In the genomic region with DNA sequence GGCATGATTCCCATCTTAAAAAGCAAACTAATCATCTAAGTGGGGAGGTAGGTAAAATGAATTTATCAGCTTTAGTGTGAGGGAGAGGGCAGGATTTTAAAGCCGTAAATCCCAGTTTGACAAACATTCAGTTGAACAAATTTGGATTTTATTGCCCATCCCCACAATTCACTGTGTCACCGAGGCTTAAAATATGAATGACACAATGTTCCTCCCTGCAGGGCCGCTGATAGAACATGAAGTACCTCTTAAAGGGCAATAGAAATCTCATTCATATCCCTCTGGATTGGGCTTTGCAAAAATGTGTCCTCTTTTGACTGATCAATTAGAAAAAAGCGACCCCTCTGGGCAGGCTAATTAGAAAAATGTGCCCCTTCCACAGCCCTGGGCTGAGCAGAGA, we compare ENCODE assay signal across 1 cellular context.
TF ChIP-seq lines count a peak whose summit lies in the region.

No MANE protein-coding gene starts in this region.

TF ChIP-seq in WTC11, 78 proteins besides CTCF, POLR2A, EP300 and RAD21 (continued from another document):
- TF ChIP-seq, protein P1, sequence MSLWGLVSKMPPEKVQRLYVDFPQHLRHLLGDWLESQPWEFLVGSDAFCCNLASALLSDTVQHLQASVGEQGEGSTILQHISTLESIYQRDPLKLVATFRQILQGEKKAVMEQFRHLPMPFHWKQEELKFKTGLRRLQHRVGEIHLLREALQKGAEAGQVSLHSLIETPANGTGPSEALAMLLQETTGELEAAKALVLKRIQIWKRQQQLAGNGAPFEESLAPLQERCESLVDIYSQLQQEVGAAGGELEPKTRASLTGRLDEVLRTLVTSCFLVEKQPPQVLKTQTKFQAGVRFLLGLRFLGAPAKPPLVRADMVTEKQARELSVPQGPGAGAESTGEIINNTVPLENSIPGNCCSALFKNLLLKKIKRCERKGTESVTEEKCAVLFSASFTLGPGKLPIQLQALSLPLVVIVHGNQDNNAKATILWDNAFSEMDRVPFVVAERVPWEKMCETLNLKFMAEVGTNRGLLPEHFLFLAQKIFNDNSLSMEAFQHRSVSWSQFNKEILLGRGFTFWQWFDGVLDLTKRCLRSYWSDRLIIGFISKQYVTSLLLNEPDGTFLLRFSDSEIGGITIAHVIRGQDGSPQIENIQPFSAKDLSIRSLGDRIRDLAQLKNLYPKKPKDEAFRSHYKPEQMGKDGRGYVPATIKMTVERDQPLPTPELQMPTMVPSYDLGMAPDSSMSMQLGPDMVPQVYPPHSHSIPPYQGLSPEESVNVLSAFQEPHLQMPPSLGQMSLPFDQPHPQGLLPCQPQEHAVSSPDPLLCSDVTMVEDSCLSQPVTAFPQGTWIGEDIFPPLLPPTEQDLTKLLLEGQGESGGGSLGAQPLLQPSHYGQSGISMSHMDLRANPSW (CRISPR knock-in tag; conservative IDR thresholded peaks at IDR 0.05; ENCODE audit: low read depth), result no peak
- TF ChIP-seq, protein P2, sequence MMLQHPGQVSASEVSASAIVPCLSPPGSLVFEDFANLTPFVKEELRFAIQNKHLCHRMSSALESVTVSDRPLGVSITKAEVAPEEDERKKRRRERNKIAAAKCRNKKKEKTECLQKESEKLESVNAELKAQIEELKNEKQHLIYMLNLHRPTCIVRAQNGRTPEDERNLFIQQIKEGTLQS (CRISPR knock-in tag; conservative IDR thresholded peaks at IDR 0.05), result no peak
- TF ChIP-seq FOXP4 (CRISPR knock-in tag; IDR thresholded peaks at IDR 0.05), result no peak
- TF ChIP-seq ZNF121 (CRISPR knock-in tag; IDR thresholded peaks at IDR 0.05), result no peak
- no peak for TF ChIP-seq MXD4 (CRISPR knock-in tag; IDR thresholded peaks at IDR 0.05; ENCODE audit: borderline replicate concordance)
- TF ChIP-seq ERG (CRISPR knock-in tag; IDR thresholded peaks at IDR 0.05), result no peak
- TF ChIP-seq ZNF263 (CRISPR knock-in tag; IDR thresholded peaks at IDR 0.05; ENCODE audit: low read depth), result no peak
- no peak for TF ChIP-seq MLX (CRISPR knock-in tag; IDR thresholded peaks at IDR 0.05)
- TF ChIP-seq GRHL2 (CRISPR knock-in tag; IDR thresholded peaks at IDR 0.05; ENCODE audit: insufficient replicate concordance, severe bottlenecking), result no peak
